In the genomic region with DNA sequence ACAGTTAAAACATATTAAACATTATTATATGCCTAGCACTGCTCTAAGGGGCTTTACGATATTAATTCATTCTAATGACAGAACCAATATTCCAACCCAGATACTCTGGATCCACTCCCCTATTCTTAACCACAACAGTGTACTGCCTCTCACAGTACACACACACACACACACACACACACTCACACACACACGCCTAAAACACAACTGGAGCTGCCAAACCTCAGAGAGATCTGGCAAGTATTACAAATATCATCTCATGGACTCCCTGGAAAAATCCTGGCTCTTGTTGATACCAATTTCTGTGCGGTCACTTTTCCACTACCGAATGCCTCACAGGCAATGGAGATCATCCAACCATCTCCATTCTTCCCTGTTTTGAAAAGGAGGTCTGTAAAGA, we compare ENCODE assay signal across 8 cellular contexts. TPM values are rescaled to one million over a fixed set of nuclear protein-coding genes. Genes with fewer than 3 reads are reported as not detected.
DNase-seq lines count a peak whose midpoint lies in the region; ATAC-seq and TF ChIP-seq lines count a peak whose summit lies in the region.

No MANE protein-coding gene starts in this region.

- no peaks in the 10 kb centered on the region for H3K27me3 ChIP-seq in SJCRH30

- H3K4me1 Mint-ChIP-seq in progenitor cell of endocrine pancreas (ENCODE audit: low read depth): peaks cover 16% of the 10 kb centered on the region

- H3K4me3 ChIP-seq in SJCRH30 (peak overlapping the region; percentile 75), fibroblast of mammary gland (ENCODE audit: control insufficient read depth, low read depth, low read length) (peak overlapping the region; percentile 95)

- peaks cover 20% of the 10 kb centered on the region for H3K9me3 Mint-ChIP-seq in progenitor cell of endocrine pancreas (ENCODE audit: low read depth)

- peak overlapping the region; percentile 99 for H3K4me3 Mint-ChIP-seq in progenitor cell of endocrine pancreas (ENCODE audit: low read depth)

- H3K9me3 ChIP-seq in SJCRH30 (replicated peaks): no peaks in the 10 kb centered on the region; the same call in 1 of the 2 replicates

- peaks cover 17% of the 10 kb centered on the region for H3K36me3 Mint-ChIP-seq in progenitor cell of endocrine pancreas (ENCODE audit: insufficient read depth)

- peak; percentile 3 for DNase-seq in ELR (ENCODE audit: low read depth)
- DNase-seq in SJCRH30: peak in 1 of 2 experiments; percentile 13
- DNase-seq in fibroblast of mammary gland (ENCODE audit: low read depth): peak; percentile 73
- DNase-seq in progenitor cell of endocrine pancreas (ENCODE audit: low spot score, unreplicated experiment): no peak
- DNase-seq in NCI-H2081 treated with DMSO at 0.1 percent for 48 hours (lab: John Stamatoyannopoulos, UW): no peak

- no peaks in the 10 kb centered on the region for H3K4me1 ChIP-seq in SJCRH30

- peaks cover 8% of the 10 kb centered on the region for H3K36me3 ChIP-seq in SJCRH30

- peak overlapping the region; percentile 100 for H3K27ac Mint-ChIP-seq in progenitor cell of endocrine pancreas

- TF ChIP-seq CTCF in fibroblast of mammary gland (conservative IDR thresholded peaks at IDR 0.05; ENCODE audit: control insufficient read depth, insufficient read depth, low read depth, low read length) (no peak), progenitor cell of endocrine pancreas (IDR thresholded peaks at IDR 0.05; ENCODE audit: unreplicated experiment) (no peak)

- H3K27me3 Mint-ChIP-seq in progenitor cell of endocrine pancreas: peaks cover 4% of the 10 kb centered on the region

- H3K27ac ChIP-seq in SJCRH30: no peak overlapping the region

- ATAC-seq in HG02884 (IDR thresholded peaks at IDR 0.05; ENCODE audit: unreplicated experiment): no peak
- ATAC-seq in GM21723 (IDR thresholded peaks at IDR 0.05; ENCODE audit: unreplicated experiment): no peak
- no peak for ATAC-seq in GM18868 (IDR thresholded peaks at IDR 0.05; ENCODE audit: unreplicated experiment)

RNA-seq across cellular contexts. Expression of a gene that starts 1.3 kb away (rescaled TPM):
- total RNA-seq in SJCRH30 (2014; rRNA removed; shearing (Covaris generic)): 26.8 and 28.0 TPM in 2 replicates
- total RNA-seq in progenitor cell of endocrine pancreas: 25.5 and 27.4 TPM in 2 replicates

RNA-seq across cellular contexts. Expression of a gene that starts 33.4 kb away (rescaled TPM):
- total RNA-seq in SJCRH30 (2014; rRNA removed; shearing (Covaris generic)): 23.5 and 27.4 TPM in 2 replicates
- total RNA-seq in progenitor cell of endocrine pancreas: 40.6 and 45.9 TPM in 2 replicates

Comparison
In these comparisons a context has a peak if more than half of its experiments do, and no peak if none do; other contexts are left out.
1. DNase-seq: peak in ELR (single experiment) and fibroblast of mammary gland (single experiment); none in progenitor cell of endocrine pancreas (single experiment) and NCI-H2081 treated with DMSO at 0.1 percent for 48 hours (single experiment).